13 cellular contexts compared by ENCODE assay signal in the genomic region with DNA sequence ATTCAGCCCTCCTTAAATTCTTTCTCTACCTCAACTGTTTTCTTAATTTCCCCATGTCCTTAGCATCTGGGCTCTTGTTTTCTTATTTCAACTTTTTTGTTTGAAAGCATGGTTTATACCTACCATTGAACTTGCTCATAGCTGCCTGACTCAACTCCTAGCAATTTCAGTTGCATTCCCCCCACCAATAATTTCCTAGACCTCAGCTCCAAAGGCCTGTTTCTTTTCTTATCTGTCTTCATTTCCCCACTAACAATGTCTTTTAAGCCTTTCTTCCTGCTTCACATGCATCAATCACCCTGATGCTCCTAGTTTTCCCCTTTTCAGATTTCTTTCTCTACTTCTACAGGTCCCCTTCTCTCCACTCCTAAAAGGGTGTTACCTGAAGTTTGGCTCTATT.
A peak's percentile ranks its signal among the peaks of the same experiment; 100 is the strongest.
DNase-seq lines count a peak whose midpoint lies in the region; TF ChIP-seq lines count a peak whose summit lies in the region.
"Had no signal": no experiment of that assay in that cellular context is flagged by ENCODE, and none has a peak within 500 bp of the region (broad histone marks: within the 10 kb centered on the region; RNA-seq: fewer than 3 reads in every experiment).

No MANE protein-coding gene starts in this region.

- no peak for TF ChIP-seq CTCF in astrocyte of the cerebellum (IDR thresholded peaks at IDR 0.05; ENCODE audit: low read depth, low read length, missing control alignments)
- no peak for TF ChIP-seq CTCF in lower leg skin (IDR thresholded peaks at IDR 0.05)

- peak; percentile 25 for DNase-seq in HT1080 (ENCODE audit: low read depth)
- peak; percentile 15 for DNase-seq in astrocyte of the cerebellum (ENCODE audit: low read depth)
- DNase-seq in kidney tubule cell (ENCODE audit: low spot score): peak; percentile 22
- DNase-seq in NCI-H1048 (lab: John Stamatoyannopoulos, UW): no peak
- no peak for DNase-seq in NK-92 treated with Interleukin-12 subunit alpha and Interleukin-12 subunit beta, amount 100 ng/mL, for 24 hours (lab: John Stamatoyannopoulos, UW)
- no peak for DNase-seq in NCI-H1092 treated with DMSO at 0.1 percent for 48 hours (lab: John Stamatoyannopoulos, UW)
- DNase-seq in lower leg skin (ENCODE audit: low spot score in 2 of 2): no peak
- DNase-seq: CD8-positive, alpha-beta memory T cell; NCI-H2107; NCI-H226; NCI-H526 had no signal

- no peak overlapping the region for H3K4me3 ChIP-seq in astrocyte of the cerebellum (ENCODE audit: low read depth, low read length)
- no peak overlapping the region for H3K4me3 ChIP-seq in lower leg skin (ENCODE audit: low read depth, poor library complexity, severe bottlenecking)
- H3K4me3 ChIP-seq: BLaER1, SK-N-MC had no signal

- intact Hi-C loops in lower leg skin (cut with DNase I; ENCODE audit: low total_unique reads): no loop called here

- no peak for TF ChIP-seq POLR2A in lower leg skin (IDR thresholded peaks at IDR 0.05)

- in situ Hi-C loops in astrocyte of the cerebellum (cut with HindIII; ENCODE audit: low sequenced_read_pairs): no loop called here

Comparison
In these comparisons a context has a peak if more than half of its experiments do, and no peak if none do; other contexts are left out.
1. DNase-seq: peak in HT1080 (single experiment), astrocyte of the cerebellum (single experiment) and kidney tubule cell (single experiment); none in NCI-H1048 (single experiment), NK-92 treated with Interleukin-12 subunit alpha and Interleukin-12 subunit beta, amount 100 ng/mL, for 24 hours (single experiment), NCI-H1092 treated with DMSO at 0.1 percent for 48 hours (single experiment) and lower leg skin (0 of 2).